In the genomic region with DNA sequence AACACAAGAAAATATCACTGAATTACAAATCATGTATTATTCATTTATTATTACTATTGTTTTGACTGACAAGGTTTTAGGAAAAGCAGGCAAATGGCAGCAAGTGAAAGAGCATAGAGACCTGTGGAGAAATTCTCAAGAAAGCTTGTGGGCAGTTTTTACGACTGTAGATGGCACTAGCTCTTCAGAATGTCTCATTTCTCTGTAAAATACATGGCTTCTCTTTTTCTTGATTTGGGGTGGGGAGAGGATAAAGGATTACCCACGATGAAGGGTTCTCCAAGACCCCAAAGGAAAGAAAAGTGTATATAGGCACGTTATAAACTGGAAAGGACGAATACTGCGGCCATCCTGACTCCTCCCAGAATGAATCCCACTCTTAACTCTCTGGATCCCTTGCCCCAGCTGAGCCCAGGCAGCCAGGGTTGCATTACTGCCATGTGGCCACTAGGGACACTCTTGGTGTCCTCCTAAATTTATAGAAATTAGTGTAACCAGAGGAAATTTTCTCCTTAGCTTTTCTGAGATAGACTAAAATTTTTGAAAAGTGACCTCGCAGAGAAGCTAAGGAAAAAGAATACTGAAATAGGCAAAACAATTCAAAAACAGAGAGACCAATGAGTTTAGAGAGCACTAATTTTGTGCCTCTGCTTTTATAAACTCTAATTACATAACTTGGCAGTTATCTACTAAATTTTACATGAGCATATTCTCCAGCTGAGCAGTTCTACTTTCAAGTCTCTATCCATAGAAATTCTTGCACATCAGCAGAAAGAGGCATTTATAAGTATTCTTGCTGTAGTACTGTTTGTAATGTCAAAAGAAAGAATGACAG, we compare ENCODE assay signal across 8 cellular contexts. TPM values are rescaled to one million over a fixed set of nuclear protein-coding genes. Genes with fewer than 3 reads are reported as not detected.
DNase-seq lines count a peak whose midpoint lies in the region; ATAC-seq and TF ChIP-seq lines count a peak whose summit lies in the region.
"Had no signal": no experiment of that assay in that cellular context is flagged by ENCODE, and none has a peak within 500 bp of the region (broad histone marks: within the 10 kb centered on the region; RNA-seq: fewer than 3 reads in every experiment).

No MANE protein-coding gene starts in this region.

- DNase-seq in DND-41, result peak; percentile 13
- DNase-seq in caudate nucleus (lab: John Stamatoyannopoulos, UW), result peak in 41 of 61 donors; percentile 0 to 32 (median 1)
- no peak for DNase-seq in kidney epithelial cell (ENCODE audit: low read depth)
- DNase-seq in suprapubic skin (ENCODE audit: low spot score in 2 of 2), result peak in 1 of 2 donors; percentile 61
- no peak for DNase-seq in NCI-H345 (lab: John Stamatoyannopoulos, UW)

- no peaks in the 10 kb centered on the region for H3K4me1 ChIP-seq in DND-41 (ENCODE audit: insufficient read depth, low read length)
- no peaks in the 10 kb centered on the region for H3K4me1 ChIP-seq in OCI-LY3 (ENCODE audit: low read length)
- no peaks in the 10 kb centered on the region for H3K4me1 ChIP-seq in suprapubic skin

- 3% methylated on average over 6 of the region's 6 CpGs for WGBS in suprapubic skin

- H3K9ac ChIP-seq in DND-41 (ENCODE audit: low read depth, low read length) (no peak overlapping the region), OCI-LY3 (ENCODE audit: low read length) (no peak overlapping the region)

- peak; percentile 69 for TF ChIP-seq CTCF in DND-41 (IDR thresholded peaks at IDR 0.05; ENCODE audit: borderline replicate concordance, extremely low read depth, low read length, poor library complexity, severe bottlenecking)
- TF ChIP-seq CTCF in OCI-LY3 (IDR thresholded peaks at IDR 0.05; ENCODE audit: low read depth, low read length), result peak; percentile 69
- TF ChIP-seq CTCF in kidney epithelial cell (IDR thresholded peaks at IDR 0.05; ENCODE audit: insufficient read depth, low read length, poor library complexity, severe bottlenecking), result peak; percentile 81
- peak; percentile 47 to 69 for TF ChIP-seq CTCF in suprapubic skin (IDR thresholded peaks at IDR 0.05)

- no peak for TF ChIP-seq POLR2A in suprapubic skin (IDR thresholded peaks at IDR 0.05)

- TF ChIP-seq EP300 in suprapubic skin (IDR thresholded peaks at IDR 0.05), result no peak

- H3K36me3 ChIP-seq in DND-41 (ENCODE audit: insufficient read depth, low read length) (no peaks in the 10 kb centered on the region), OCI-LY3 (replicated peaks; ENCODE audit: low read depth, low read length) (no peaks in the 10 kb centered on the region), kidney epithelial cell (ENCODE audit: control insufficient read depth, insufficient read depth, low read length) (no peaks in the 10 kb centered on the region), suprapubic skin (no peaks in the 10 kb centered on the region)

- no peak overlapping the region for H3K4me3 ChIP-seq in DND-41 (ENCODE audit: low read depth in 1 of 2, low read length in 2 of 2)
- H3K4me3 ChIP-seq in OCI-LY3 (ENCODE audit: low read length), result peak overlapping the region; percentile 31; the same call in 1 of the 2 replicates
- H3K4me3 ChIP-seq in kidney epithelial cell (ENCODE audit: low read depth, low read length), result no peak overlapping the region
- H3K4me3 ChIP-seq in suprapubic skin, result no peak overlapping the region

- H3K79me2 ChIP-seq in DND-41 (ENCODE audit: insufficient read depth, low read length) (no peaks in the 10 kb centered on the region), OCI-LY3 (ENCODE audit: low read length) (no peaks in the 10 kb centered on the region)

- H3K9me3 ChIP-seq in DND-41 (ENCODE audit: insufficient read depth, low read length, severe bottlenecking) (no peaks in the 10 kb centered on the region), OCI-LY3 (ENCODE audit: insufficient read depth, low read length) (no peaks in the 10 kb centered on the region), suprapubic skin (no peaks in the 10 kb centered on the region)

- H3K4me2 ChIP-seq in DND-41 (ENCODE audit: insufficient read depth, low read length) (no peak overlapping the region), OCI-LY3 (ENCODE audit: low read length) (peak overlapping the region; percentile 46)

- no peaks in the 10 kb centered on the region for H3K27me3 ChIP-seq in DND-41 (ENCODE audit: insufficient read depth, low read length, poor library complexity)
- no peaks in the 10 kb centered on the region for H3K27me3 ChIP-seq in OCI-LY3 (ENCODE audit: low read depth, low read length)
- no peaks in the 10 kb centered on the region for H3K27me3 ChIP-seq in kidney epithelial cell (ENCODE audit: control insufficient read depth, insufficient read depth, low read length)
- no peaks in the 10 kb centered on the region for H3K27me3 ChIP-seq in suprapubic skin

- H2AFZ ChIP-seq in DND-41 (ENCODE audit: low read depth, low read length) (no peak overlapping the region), OCI-LY3 (ENCODE audit: low read depth, low read length) (no peak overlapping the region)

- H4K20me1 ChIP-seq in DND-41 (ENCODE audit: insufficient read depth, low read length) (no peaks in the 10 kb centered on the region), OCI-LY3 (ENCODE audit: insufficient read depth, low read length) (no peaks in the 10 kb centered on the region)

- no peak overlapping the region for H3K27ac ChIP-seq in DND-41 (ENCODE audit: low read length)
- no peak overlapping the region for H3K27ac ChIP-seq in OCI-LY3 (ENCODE audit: low read length)
- no peak overlapping the region for H3K27ac ChIP-seq in caudate nucleus (ENCODE audit: low read depth, low read length)
- H3K27ac ChIP-seq in suprapubic skin, result no peak overlapping the region

- ATAC-seq in DND-41 (ENCODE audit: insufficient read depth, low read depth) (no peak), GM21576 (IDR thresholded peaks at IDR 0.05; ENCODE audit: unreplicated experiment) (peak; percentile 70)

RNA-seq across cellular contexts. Expression of gene PCDH19, which starts 37.7 kb away (rescaled TPM):
- total RNA-seq in kidney epithelial cell (0.04 and 0.07 TPM in 2 replicates), suprapubic skin (1 to 10 TPM in 3 of 4 donors, under 1 TPM in 1; 0.68 to 3.1 (median 1.8) TPM)
- total RNA-seq: T-helper 2 cell treated with Interferon-gamma antibody and Interleukin-4, amounts not matched to agents 100 ng/mL and 5 ng/mL, for 36 hours had no signal

Comparison
In these comparisons a context has a peak if more than half of its experiments do, and no peak if none do; other contexts are left out.
1. DNase-seq: peak in DND-41 (single experiment) and caudate nucleus (41 of 61); none in kidney epithelial cell (single experiment) and NCI-H345 (single experiment).
2. Peak in every context shown above with its lines, with median percentiles within 50 percentile points of each other: CTCF ChIP-seq.